In the genomic region with DNA sequence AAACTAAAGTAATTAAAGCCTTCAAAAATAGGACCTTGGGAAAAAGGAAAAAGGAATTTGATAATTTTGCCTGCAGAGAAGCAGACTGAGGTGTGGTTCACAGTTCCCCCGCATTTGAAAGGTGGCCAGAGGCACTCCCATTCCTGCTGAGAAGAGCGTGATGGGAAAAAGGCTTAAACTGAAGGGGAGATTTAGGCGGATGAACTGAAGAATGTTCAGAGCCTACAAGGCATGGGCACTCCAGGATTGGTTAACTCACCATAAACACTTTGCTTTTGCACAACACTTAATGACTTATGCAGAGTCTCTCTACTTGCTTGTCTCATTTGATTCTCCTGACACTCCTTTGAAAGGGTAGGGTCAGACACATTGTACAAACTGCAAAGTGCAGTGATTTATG, we compare ENCODE assay signal across 2 cellular contexts.
TF ChIP-seq lines count a peak whose summit lies in the region.

No MANE protein-coding gene starts in this region.

TF ChIP-seq in IMR-90, 13 proteins besides CTCF, POLR2A, EP300 and RAD21 (continued from another document):
- no peak for TF ChIP-seq SMC3 (IDR thresholded peaks at IDR 0.05; ENCODE audit: low read depth, low read length)
- TF ChIP-seq, protein P1, sequence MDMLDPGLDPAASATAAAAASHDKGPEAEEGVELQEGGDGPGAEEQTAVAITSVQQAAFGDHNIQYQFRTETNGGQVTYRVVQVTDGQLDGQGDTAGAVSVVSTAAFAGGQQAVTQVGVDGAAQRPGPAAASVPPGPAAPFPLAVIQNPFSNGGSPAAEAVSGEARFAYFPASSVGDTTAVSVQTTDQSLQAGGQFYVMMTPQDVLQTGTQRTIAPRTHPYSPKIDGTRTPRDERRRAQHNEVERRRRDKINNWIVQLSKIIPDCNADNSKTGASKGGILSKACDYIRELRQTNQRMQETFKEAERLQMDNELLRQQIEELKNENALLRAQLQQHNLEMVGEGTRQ (IDR thresholded peaks at IDR 0.05; ENCODE audit: low read depth, low read length), result no peak
- no peak for TF ChIP-seq CHD1 (IDR thresholded peaks at IDR 0.05; ENCODE audit: low read depth, low read length)
- TF ChIP-seq RFX5 (IDR thresholded peaks at IDR 0.05; ENCODE audit: low read depth, low read length), result no peak
- TF ChIP-seq, protein P2, sequence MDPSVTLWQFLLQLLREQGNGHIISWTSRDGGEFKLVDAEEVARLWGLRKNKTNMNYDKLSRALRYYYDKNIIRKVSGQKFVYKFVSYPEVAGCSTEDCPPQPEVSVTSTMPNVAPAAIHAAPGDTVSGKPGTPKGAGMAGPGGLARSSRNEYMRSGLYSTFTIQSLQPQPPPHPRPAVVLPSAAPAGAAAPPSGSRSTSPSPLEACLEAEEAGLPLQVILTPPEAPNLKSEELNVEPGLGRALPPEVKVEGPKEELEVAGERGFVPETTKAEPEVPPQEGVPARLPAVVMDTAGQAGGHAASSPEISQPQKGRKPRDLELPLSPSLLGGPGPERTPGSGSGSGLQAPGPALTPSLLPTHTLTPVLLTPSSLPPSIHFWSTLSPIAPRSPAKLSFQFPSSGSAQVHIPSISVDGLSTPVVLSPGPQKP (IDR thresholded peaks at IDR 0.05; ENCODE audit: borderline replicate concordance, low read depth, low read length), result no peak
- TF ChIP-seq CEBPB (IDR thresholded peaks at IDR 0.05; ENCODE audit: low read depth, low read length), result no peak
- TF ChIP-seq MXI1 (IDR thresholded peaks at IDR 0.05; ENCODE audit: borderline replicate concordance, low read depth, low read length), result no peak
- TF ChIP-seq MAFK (IDR thresholded peaks at IDR 0.05; ENCODE audit: low read depth, low read length), result no peak
- no peak for TF ChIP-seq FOS (IDR thresholded peaks at IDR 0.05; ENCODE audit: low read depth, low read length)
- no peak for TF ChIP-seq MAZ (IDR thresholded peaks at IDR 0.05; ENCODE audit: borderline replicate concordance, low read depth, low read length)
- no peak for TF ChIP-seq BHLHE40 (IDR thresholded peaks at IDR 0.05; ENCODE audit: low read depth, low read length)
- TF ChIP-seq NFE2L2 (IDR thresholded peaks at IDR 0.05; ENCODE audit: low read depth, low read length), result no peak
TF ChIP-seq in IMR-90: peak in this region for 0.

TF ChIP-seq in K562, 482 proteins besides CTCF, POLR2A, EP300 and RAD21 (continued from another document):
- no peak for TF ChIP-seq NCOA2 (IDR thresholded peaks at IDR 0.05; ENCODE audit: partially characterized antibody in 2 of 2)
- TF ChIP-seq ILF3 (IDR thresholded peaks at IDR 0.05; ENCODE audit: borderline replicate concordance), result no peak
- no peak for TF ChIP-seq ADNP (tag; IDR thresholded peaks at IDR 0.05)
- TF ChIP-seq ERF (CRISPR knock-in tag; IDR thresholded peaks at IDR 0.05), result no peak
- no peak for TF ChIP-seq SMAD3 (CRISPR knock-in tag; conservative IDR thresholded peaks at IDR 0.05)
- no peak for TF ChIP-seq ETS2 (tag; IDR thresholded peaks at IDR 0.05; ENCODE audit: borderline replicate concordance, poor library complexity, severe bottlenecking)
- no peak for TF ChIP-seq FUS (optimal IDR thresholded peaks at IDR 0.05; ENCODE audit: low read depth, low read length)
- TF ChIP-seq, protein P3, sequence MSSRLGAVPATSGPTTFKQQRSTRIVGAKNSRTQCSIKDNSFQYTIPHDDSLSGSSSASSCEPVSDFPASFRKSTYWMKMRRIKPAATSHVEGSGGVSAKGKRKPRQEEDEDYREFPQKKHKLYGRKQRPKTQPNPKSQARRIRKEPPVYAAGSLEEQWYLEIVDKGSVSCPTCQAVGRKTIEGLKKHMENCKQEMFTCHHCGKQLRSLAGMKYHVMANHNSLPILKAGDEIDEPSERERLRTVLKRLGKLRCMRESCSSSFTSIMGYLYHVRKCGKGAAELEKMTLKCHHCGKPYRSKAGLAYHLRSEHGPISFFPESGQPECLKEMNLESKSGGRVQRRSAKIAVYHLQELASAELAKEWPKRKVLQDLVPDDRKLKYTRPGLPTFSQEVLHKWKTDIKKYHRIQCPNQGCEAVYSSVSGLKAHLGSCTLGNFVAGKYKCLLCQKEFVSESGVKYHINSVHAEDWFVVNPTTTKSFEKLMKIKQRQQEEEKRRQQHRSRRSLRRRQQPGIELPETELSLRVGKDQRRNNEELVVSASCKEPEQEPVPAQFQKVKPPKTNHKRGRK (tag; IDR thresholded peaks at IDR 0.05), result no peak
- TF ChIP-seq, protein P4, sequence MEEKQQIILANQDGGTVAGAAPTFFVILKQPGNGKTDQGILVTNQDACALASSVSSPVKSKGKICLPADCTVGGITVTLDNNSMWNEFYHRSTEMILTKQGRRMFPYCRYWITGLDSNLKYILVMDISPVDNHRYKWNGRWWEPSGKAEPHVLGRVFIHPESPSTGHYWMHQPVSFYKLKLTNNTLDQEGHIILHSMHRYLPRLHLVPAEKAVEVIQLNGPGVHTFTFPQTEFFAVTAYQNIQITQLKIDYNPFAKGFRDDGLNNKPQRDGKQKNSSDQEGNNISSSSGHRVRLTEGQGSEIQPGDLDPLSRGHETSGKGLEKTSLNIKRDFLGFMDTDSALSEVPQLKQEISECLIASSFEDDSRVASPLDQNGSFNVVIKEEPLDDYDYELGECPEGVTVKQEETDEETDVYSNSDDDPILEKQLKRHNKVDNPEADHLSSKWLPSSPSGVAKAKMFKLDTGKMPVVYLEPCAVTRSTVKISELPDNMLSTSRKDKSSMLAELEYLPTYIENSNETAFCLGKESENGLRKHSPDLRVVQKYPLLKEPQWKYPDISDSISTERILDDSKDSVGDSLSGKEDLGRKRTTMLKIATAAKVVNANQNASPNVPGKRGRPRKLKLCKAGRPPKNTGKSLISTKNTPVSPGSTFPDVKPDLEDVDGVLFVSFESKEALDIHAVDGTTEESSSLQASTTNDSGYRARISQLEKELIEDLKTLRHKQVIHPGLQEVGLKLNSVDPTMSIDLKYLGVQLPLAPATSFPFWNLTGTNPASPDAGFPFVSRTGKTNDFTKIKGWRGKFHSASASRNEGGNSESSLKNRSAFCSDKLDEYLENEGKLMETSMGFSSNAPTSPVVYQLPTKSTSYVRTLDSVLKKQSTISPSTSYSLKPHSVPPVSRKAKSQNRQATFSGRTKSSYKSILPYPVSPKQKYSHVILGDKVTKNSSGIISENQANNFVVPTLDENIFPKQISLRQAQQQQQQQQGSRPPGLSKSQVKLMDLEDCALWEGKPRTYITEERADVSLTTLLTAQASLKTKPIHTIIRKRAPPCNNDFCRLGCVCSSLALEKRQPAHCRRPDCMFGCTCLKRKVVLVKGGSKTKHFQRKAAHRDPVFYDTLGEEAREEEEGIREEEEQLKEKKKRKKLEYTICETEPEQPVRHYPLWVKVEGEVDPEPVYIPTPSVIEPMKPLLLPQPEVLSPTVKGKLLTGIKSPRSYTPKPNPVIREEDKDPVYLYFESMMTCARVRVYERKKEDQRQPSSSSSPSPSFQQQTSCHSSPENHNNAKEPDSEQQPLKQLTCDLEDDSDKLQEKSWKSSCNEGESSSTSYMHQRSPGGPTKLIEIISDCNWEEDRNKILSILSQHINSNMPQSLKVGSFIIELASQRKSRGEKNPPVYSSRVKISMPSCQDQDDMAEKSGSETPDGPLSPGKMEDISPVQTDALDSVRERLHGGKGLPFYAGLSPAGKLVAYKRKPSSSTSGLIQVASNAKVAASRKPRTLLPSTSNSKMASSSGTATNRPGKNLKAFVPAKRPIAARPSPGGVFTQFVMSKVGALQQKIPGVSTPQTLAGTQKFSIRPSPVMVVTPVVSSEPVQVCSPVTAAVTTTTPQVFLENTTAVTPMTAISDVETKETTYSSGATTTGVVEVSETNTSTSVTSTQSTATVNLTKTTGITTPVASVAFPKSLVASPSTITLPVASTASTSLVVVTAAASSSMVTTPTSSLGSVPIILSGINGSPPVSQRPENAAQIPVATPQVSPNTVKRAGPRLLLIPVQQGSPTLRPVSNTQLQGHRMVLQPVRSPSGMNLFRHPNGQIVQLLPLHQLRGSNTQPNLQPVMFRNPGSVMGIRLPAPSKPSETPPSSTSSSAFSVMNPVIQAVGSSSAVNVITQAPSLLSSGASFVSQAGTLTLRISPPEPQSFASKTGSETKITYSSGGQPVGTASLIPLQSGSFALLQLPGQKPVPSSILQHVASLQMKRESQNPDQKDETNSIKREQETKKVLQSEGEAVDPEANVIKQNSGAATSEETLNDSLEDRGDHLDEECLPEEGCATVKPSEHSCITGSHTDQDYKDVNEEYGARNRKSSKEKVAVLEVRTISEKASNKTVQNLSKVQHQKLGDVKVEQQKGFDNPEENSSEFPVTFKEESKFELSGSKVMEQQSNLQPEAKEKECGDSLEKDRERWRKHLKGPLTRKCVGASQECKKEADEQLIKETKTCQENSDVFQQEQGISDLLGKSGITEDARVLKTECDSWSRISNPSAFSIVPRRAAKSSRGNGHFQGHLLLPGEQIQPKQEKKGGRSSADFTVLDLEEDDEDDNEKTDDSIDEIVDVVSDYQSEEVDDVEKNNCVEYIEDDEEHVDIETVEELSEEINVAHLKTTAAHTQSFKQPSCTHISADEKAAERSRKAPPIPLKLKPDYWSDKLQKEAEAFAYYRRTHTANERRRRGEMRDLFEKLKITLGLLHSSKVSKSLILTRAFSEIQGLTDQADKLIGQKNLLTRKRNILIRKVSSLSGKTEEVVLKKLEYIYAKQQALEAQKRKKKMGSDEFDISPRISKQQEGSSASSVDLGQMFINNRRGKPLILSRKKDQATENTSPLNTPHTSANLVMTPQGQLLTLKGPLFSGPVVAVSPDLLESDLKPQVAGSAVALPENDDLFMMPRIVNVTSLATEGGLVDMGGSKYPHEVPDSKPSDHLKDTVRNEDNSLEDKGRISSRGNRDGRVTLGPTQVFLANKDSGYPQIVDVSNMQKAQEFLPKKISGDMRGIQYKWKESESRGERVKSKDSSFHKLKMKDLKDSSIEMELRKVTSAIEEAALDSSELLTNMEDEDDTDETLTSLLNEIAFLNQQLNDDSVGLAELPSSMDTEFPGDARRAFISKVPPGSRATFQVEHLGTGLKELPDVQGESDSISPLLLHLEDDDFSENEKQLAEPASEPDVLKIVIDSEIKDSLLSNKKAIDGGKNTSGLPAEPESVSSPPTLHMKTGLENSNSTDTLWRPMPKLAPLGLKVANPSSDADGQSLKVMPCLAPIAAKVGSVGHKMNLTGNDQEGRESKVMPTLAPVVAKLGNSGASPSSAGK (IDR thresholded peaks at IDR 0.05), result no peak
- TF ChIP-seq CBFA2T3 (IDR thresholded peaks at IDR 0.05), result no peak
